Comparison of ENCODE assay signal across 14 cellular contexts in the genomic region with DNA sequence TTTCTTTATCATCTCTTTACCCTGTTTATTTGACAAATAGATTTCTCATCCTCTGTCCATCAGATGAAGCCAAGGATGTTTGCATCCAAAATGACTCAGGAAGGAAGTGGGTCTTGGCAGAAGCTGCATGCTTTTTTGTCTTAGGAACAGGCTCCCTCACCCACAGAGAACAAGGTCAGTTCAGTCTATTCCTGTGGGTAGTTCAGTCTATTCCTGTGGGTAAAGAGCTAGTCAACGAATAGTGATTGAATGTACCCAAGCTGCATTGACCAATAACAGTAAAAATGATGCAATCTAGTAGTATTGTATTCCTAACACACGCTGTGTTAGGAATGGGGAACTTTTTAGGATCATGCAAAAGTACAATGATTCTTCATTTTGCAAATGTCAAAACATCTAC.
DNase-seq lines count a peak whose midpoint lies in the region; ATAC-seq, FAIRE-seq and TF ChIP-seq lines count a peak whose summit lies in the region.
"Had no signal": no experiment of that assay in that cellular context is flagged by ENCODE, and none has a peak within 500 bp of the region (broad histone marks: within the 10 kb centered on the region; RNA-seq: fewer than 3 reads in every experiment).

No MANE protein-coding gene starts in this region.

- no peaks in the 10 kb centered on the region for H3K4me1 Mint-ChIP-seq in activated naive CD4-positive, alpha-beta T cell treated with anti-CD3 and anti-CD28 coated beads, Interleukin-2, amount 10 ng/mL, durations not matched to agents 7 days and 5 days
- H3K4me1 Mint-ChIP-seq: naive B cell had no signal

- no peaks in the 10 kb centered on the region for H3K27me3 ChIP-seq in left ventricle myocardium inferior (ENCODE audit: low read depth)
- no peaks in the 10 kb centered on the region for H3K27me3 ChIP-seq in transverse colon

- TF ChIP-seq CTCF in left ventricle myocardium inferior (IDR thresholded peaks at IDR 0.05; ENCODE audit: borderline replicate concordance): no peak
- no peak for TF ChIP-seq CTCF in transverse colon (IDR thresholded peaks at IDR 0.05)

- no peaks in the 10 kb centered on the region for H3K36me3 Mint-ChIP-seq in activated naive CD4-positive, alpha-beta T cell treated with anti-CD3 and anti-CD28 coated beads, Interleukin-2, amount 10 ng/mL, durations not matched to agents 7 days and 5 days
- H3K36me3 Mint-ChIP-seq: brain, naive B cell had no signal

- intact Hi-C loops in left ventricle myocardium inferior (cut with micrococcal nuclease): no loop called here
- intact Hi-C loops in transverse colon (cut with DNase I; ENCODE audit: low total_unique reads): no loop called here

- peaks cover 14% of the 10 kb centered on the region for H3K4me1 ChIP-seq in left ventricle myocardium inferior
- H3K4me1 ChIP-seq in transverse colon: peaks cover 0 to 6% (median 1%) of the 10 kb centered on the region in 4 donors

- CTCF ChIA-PET in activated naive CD4-positive, alpha-beta T cell treated with anti-CD3 and anti-CD28 coated beads, Interleukin-2, amount 10 ng/mL, durations not matched to agents 7 days and 5 days (lab: Charles Lee): no interaction called here

- no peaks in the 10 kb centered on the region for H3K9me3 Mint-ChIP-seq in activated naive CD4-positive, alpha-beta T cell treated with anti-CD3 and anti-CD28 coated beads, Interleukin-2, amount 10 ng/mL, durations not matched to agents 7 days and 5 days
- H3K9me3 Mint-ChIP-seq: brain, naive B cell had no signal

- H3K4me3 Mint-ChIP-seq in activated naive CD4-positive, alpha-beta T cell treated with anti-CD3 and anti-CD28 coated beads, Interleukin-2, amount 10 ng/mL, durations not matched to agents 7 days and 5 days: no peak overlapping the region
- H3K4me3 Mint-ChIP-seq: brain, naive B cell had no signal

- FAIRE-seq in HTR-8/SVneo (lab: Jason Lieb, UNC): no peak

- no peak for TF ChIP-seq EP300 in transverse colon (IDR thresholded peaks at IDR 0.05; ENCODE audit: low read depth)

- H3K27ac Mint-ChIP-seq in activated naive CD4-positive, alpha-beta T cell treated with anti-CD3 and anti-CD28 coated beads, Interleukin-2, amount 10 ng/mL, durations not matched to agents 7 days and 5 days: no peak overlapping the region
- H3K27ac Mint-ChIP-seq: naive B cell had no signal

- peak overlapping the region; percentile 80 for H3K27ac ChIP-seq in left ventricle myocardium inferior (replicated peaks)
- peak overlapping the region in 3 of 4 donors; percentile 11 to 41 (median 35) for H3K27ac ChIP-seq in transverse colon

- peak; percentile 10 for DNase-seq in SKM-1 treated with dmso at 0.1 percent for 144 hours (lab: John Stamatoyannopoulos, UW; ENCODE audit: unreplicated experiment)
- no peak for DNase-seq in SKM-1 (lab: John Stamatoyannopoulos, UW; ENCODE audit: unreplicated experiment)
- peak; percentile 70 for DNase-seq in astrocyte of the hippocampus (ENCODE audit: low read depth, low spot score)
- no peak for DNase-seq in left ventricle myocardium inferior
- no peak for DNase-seq in transverse colon
- no peak for DNase-seq in HTR-8/SVneo (ENCODE audit: insufficient read length, low spot score)
- no peak for DNase-seq in activated naive CD4-positive, alpha-beta T cell treated with anti-CD3 and anti-CD28 coated beads, Interleukin-2, amount 10 ng/mL, durations not matched to agents 7 days and 5 days
- DNase-seq: 8988T, GF-D8, head of caudate nucleus, naive B cell, NCI-H2227 treated with DMSO at 0.1 percent for 48 hours had no signal

- 69 to 78% methylated on average over 2 of the region's 2 CpGs for WGBS in transverse colon (ENCODE audit: low coverage in 1 of 2), 2 donors

- H3K36me3 ChIP-seq in left ventricle myocardium inferior: no peaks in the 10 kb centered on the region
- H3K36me3 ChIP-seq in transverse colon: no peaks in the 10 kb centered on the region

- in situ Hi-C loops in transverse colon (cut with MboI; ENCODE audit: low pct_ligation_motif_present in 1 of 4, low pct_unique_long_range_greater_than_20kb in 1 of 4, low sequenced_read_pairs in 3 of 4): no loop called here

- peaks cover 4% of the 10 kb centered on the region for H3K27me3 Mint-ChIP-seq in activated naive CD4-positive, alpha-beta T cell treated with anti-CD3 and anti-CD28 coated beads, Interleukin-2, amount 10 ng/mL, durations not matched to agents 7 days and 5 days
- H3K27me3 Mint-ChIP-seq: brain had no signal

- no peak for TF ChIP-seq POLR2A in transverse colon (IDR thresholded peaks at IDR 0.05)

- no peak for ATAC-seq in HG02588 (IDR thresholded peaks at IDR 0.05; ENCODE audit: unreplicated experiment)

- H3K9me3 ChIP-seq in left ventricle myocardium inferior (replicated peaks) (no peaks in the 10 kb centered on the region), transverse colon (no peaks in the 10 kb centered on the region)

- H3K4me3 ChIP-seq in left ventricle myocardium inferior: no peak overlapping the region
- H3K4me3 ChIP-seq in transverse colon: no peak overlapping the region

Comparison
In these comparisons a context has a peak if more than half of its experiments do, and no peak if none do; other contexts are left out.
1. DNase-seq: peak in SKM-1 treated with dmso at 0.1 percent for 144 hours (single experiment) and astrocyte of the hippocampus (single experiment); none in SKM-1 (single experiment), left ventricle myocardium inferior (single experiment), transverse colon (single experiment), HTR-8/SVneo (single experiment) and activated naive CD4-positive, alpha-beta T cell treated with anti-CD3 and anti-CD28 coated beads, Interleukin-2, amount 10 ng/mL, durations not matched to agents 7 days and 5 days (single experiment).